Comparison of ENCODE assay signal across 25 cellular contexts in genomic region chr2:110783474-110783873, GRCh38. TPM values are rescaled to one million over a fixed set of nuclear protein-coding genes. Genes with fewer than 3 reads are reported as not detected.
"Had no signal": no experiment of that assay in that cellular context is flagged by ENCODE, and none has a peak within 500 bp of the region (broad histone marks: within the 10 kb centered on the region; RNA-seq: fewer than 3 reads in every experiment).

No MANE protein-coding gene starts in this region.

- H3K36me3 ChIP-seq: Peyer's patch had no signal

- H3K4me3 Mint-ChIP-seq: T-cell had no signal

- H3K27me3 ChIP-seq: Peyer's patch had no signal

- ATAC-seq: Right ventricle myocardium inferior, T-cell had no signal

- H3K36me3 Mint-ChIP-seq: T-cell had no signal

- H3K4me1 ChIP-seq: Peyer's patch had no signal

- H3K9me3 ChIP-seq: Peyer's patch, SK-N-SH had no signal

- H3K4me3 ChIP-seq: PC-9, Peyer's patch had no signal

- H3K27ac Mint-ChIP-seq: T-cell had no signal

- DNase-seq: KBM-7, MV-4-11, NCI-H1048, NCI-H1105, NCI-H1436 treated with DMSO at 0.1 percent for 48 hours, NCI-H1694, NCI-H187 treated with DMSO at 0.1 percent for 48 hours, NCI-H2029 treated with DMSO at 0.1 percent for 48 hours, NCI-H2171 treated with DMSO at 0.1 percent for 48 hours, NCI-H345, NCI-H526, NCI-H82, OCI-M1, PC-9, Peyer's patch, SHP77 treated with DMSO at 0.1 percent for 48 hours, SK-N-SH, SW 1271, T-cell had no signal

- H3K4me1 Mint-ChIP-seq: T-cell had no signal

- H3K27ac ChIP-seq: PC-9, Peyer's patch had no signal

- H3K4me2 ChIP-seq: PC-9, SK-N-SH had no signal

- H3K9ac ChIP-seq: SK-N-SH had no signal

- H2AFZ ChIP-seq: PC-9 had no signal

RNA-seq across cellular contexts. Expression of gene ACOXL, which starts 51.1 kb away (rescaled TPM):
- total RNA-seq: HT1080, LHCN-M2, MCF 10A, Peyer's patch, Right ventricle myocardium inferior, RPMI7951, SK-MEL-5 had no signal
- polyA plus RNA-seq: SK-N-SH had no signal
